Comparison of ENCODE assay signal across 20 cellular contexts in genomic region chr7:132002343-132002968, GRCh38.
"Had no signal": no experiment of that assay in that cellular context is flagged by ENCODE, and none has a peak within 500 bp of the region (broad histone marks: within the 10 kb centered on the region; RNA-seq: fewer than 3 reads in every experiment).

No MANE protein-coding gene starts in this region.

- H3K4me1 ChIP-seq: lower lobe of right lung, right lobe of liver, thyroid gland, upper lobe of right lung had no signal

- DNase-seq: activated naive CD4-positive, alpha-beta T cell; activated naive CD8-positive, alpha-beta T cell treated with anti-CD3 and anti-CD28 coated beads, Interleukin-2, amount 10 ng/mL, durations not matched to agents 7 days and 5 days; activated T-cell treated with anti-CD3 and anti-CD28 coated beads, Interleukin-2, amount 50 U/mL, for 1 hour; amniotic stem cell; foreskin melanocyte; immature natural killer cell; lower lobe of right lung; naive thymus-derived CD4-positive, alpha-beta T cell; occipital lobe; right lobe of liver; stimulated activated CD4-positive, alpha-beta T cell treated with anti-CD3 and anti-CD28 coated beads, Interleukin-1b, Interleukin-23, amount 100 ng/mL, for 48 hours; substantia nigra; thyroid gland; upper lobe of right lung had no signal

- H3K4me3 ChIP-seq: cardiac muscle cell, lower lobe of right lung, right lobe of liver, skin epidermis, thyroid gland, upper lobe of right lung had no signal

- ATAC-seq: activated CD4-positive, CD25-positive, alpha-beta regulatory T cell treated with anti-CD3 and anti-CD28 coated beads, Interleukin-2, amount 50 U/mL, for 24 hours; activated T-helper 17 cell treated with anti-CD3 and anti-CD28 coated beads, Interleukin-2, amount 50 U/mL, for 72 hours; left lobe of liver; lower lobe of right lung; naive thymus-derived CD4-positive, alpha-beta T cell; right lobe of liver; upper lobe of right lung had no signal

- H3K9me3 ChIP-seq: lower lobe of right lung, right lobe of liver, thyroid gland, upper lobe of right lung had no signal

- H3K27me3 ChIP-seq: cardiac muscle cell, right lobe of liver, thyroid gland, upper lobe of right lung had no signal

- H3K27ac ChIP-seq: cardiac muscle cell, lower lobe of right lung, right lobe of liver, skin epidermis, thyroid gland, upper lobe of right lung, VCaP had no signal

- H3K36me3 ChIP-seq: cardiac muscle cell, lower lobe of right lung, right lobe of liver, thyroid gland, upper lobe of right lung had no signal
